ENCODE assay signal across 19 cellular contexts in genomic region chr6:112015725-112016124, GRCh38. TPM values are rescaled to one million over a fixed set of nuclear protein-coding genes. Genes with fewer than 3 reads are reported as not detected.
DNase-seq lines count a peak whose midpoint lies in the region; ATAC-seq, FAIRE-seq and TF ChIP-seq lines count a peak whose summit lies in the region.
"Had no signal": no experiment of that assay in that cellular context is flagged by ENCODE, and none has a peak within 500 bp of the region (broad histone marks: within the 10 kb centered on the region; RNA-seq: fewer than 3 reads in every experiment).

No MANE protein-coding gene starts in this region.

- no peaks in the 10 kb centered on the region for H3K36me3 Mint-ChIP-seq in activated naive CD4-positive, alpha-beta T cell treated with anti-CD3 and anti-CD28 coated beads for 36 hours (ENCODE audit: low read depth)
- H3K36me3 Mint-ChIP-seq: stimulated activated memory B cell treated with anti-CD40 and anti-IgM and Interleukin-4, amounts not matched to agents 10 μg/mL and 1 μg/mL and 100 μg/mL, for 72 hours had no signal

- no peaks in the 10 kb centered on the region for H3K9me3 Mint-ChIP-seq in activated naive CD4-positive, alpha-beta T cell treated with anti-CD3 and anti-CD28 coated beads for 36 hours
- H3K9me3 Mint-ChIP-seq: stimulated activated memory B cell treated with anti-CD40 and anti-IgM and Interleukin-4, amounts not matched to agents 10 μg/mL and 1 μg/mL and 100 μg/mL, for 72 hours had no signal

- H3K4me1 ChIP-seq in esophagus muscularis mucosa: peaks cover 28 to 53% (median 47%) of the 10 kb centered on the region in 4 donors
- peaks cover 6% of the 10 kb centered on the region for H3K4me1 ChIP-seq in effector memory CD4-positive, alpha-beta T cell (ENCODE audit: control insufficient read depth, insufficient read depth, low read length, poor library complexity, severe bottlenecking)
- H3K4me1 ChIP-seq: colonic mucosa had no signal

- no peaks in the 10 kb centered on the region for H3K27me3 Mint-ChIP-seq in activated naive CD4-positive, alpha-beta T cell treated with anti-CD3 and anti-CD28 coated beads for 36 hours (ENCODE audit: low read depth)
- H3K27me3 Mint-ChIP-seq: stimulated activated memory B cell treated with anti-CD40 and anti-IgM and Interleukin-4, amounts not matched to agents 10 μg/mL and 1 μg/mL and 100 μg/mL, for 72 hours had no signal

- ATAC-seq in stimulated activated naive CD8-positive, alpha-beta T cell treated with anti-CD3 and anti-CD28 coated beads, Interleukin-15, Interleukin-2, amounts not matched to agents 100 U/mL and 50 U/mL, for 24 hours: peak; percentile 0

- H3K27ac ChIP-seq in esophagus muscularis mucosa (replicated peaks in 1 of 4): peak overlapping the region in 3 of 4 donors; percentile 15 to 35 (median 22)
- H3K27ac ChIP-seq in effector memory CD4-positive, alpha-beta T cell (ENCODE audit: insufficient read depth, low read length, poor library complexity, severe bottlenecking): no peak overlapping the region
- H3K27ac ChIP-seq: colonic mucosa had no signal

- DNase-seq in activated naive CD4-positive, alpha-beta T cell treated with anti-CD3 and anti-CD28 coated beads for 36 hours: no peak
- no peak for DNase-seq in activated naive CD4-positive, alpha-beta T cell (lab: John Stamatoyannopoulos, UW)
- DNase-seq in M059J (ENCODE audit: low read depth) (peak; percentile 56), esophagus muscularis mucosa (ENCODE audit: extremely low spot score) (no peak), H54 (ENCODE audit: insufficient read length, low spot score) (no peak), NOMO-1 (lab: John Stamatoyannopoulos, UW; ENCODE audit: unreplicated experiment in 2 of 2) (no peak)
- DNase-seq in stimulated activated naive CD8-positive, alpha-beta T cell treated with anti-CD3 and anti-CD28 coated beads, Interleukin-15, Interleukin-2, amounts not matched to agents 100 U/mL and 50 U/mL, for 24 hours: no peak
- no peak for DNase-seq in effector memory CD4-positive, alpha-beta T cell
- DNase-seq: activated effector memory CD4-positive, alpha-beta T cell treated with Interleukin-2 at 50 U/mL for 16 hours; colonic mucosa; foreskin fibroblast; MM.1S; NCI-H1694; NCI-H446 treated with DMSO at 0.1 percent for 48 hours; transverse colon had no signal

- no peaks in the 10 kb centered on the region for H3K27me3 ChIP-seq in esophagus muscularis mucosa
- H3K27me3 ChIP-seq in effector memory CD4-positive, alpha-beta T cell (replicated peaks; ENCODE audit: control insufficient read depth, insufficient read depth, low read length, poor library complexity, severe bottlenecking): no peaks in the 10 kb centered on the region
- H3K27me3 ChIP-seq: colonic mucosa, transverse colon had no signal

- H3K4me1 Mint-ChIP-seq in activated naive CD4-positive, alpha-beta T cell treated with anti-CD3 and anti-CD28 coated beads for 36 hours (ENCODE audit: low read depth): peaks cover 66% of the 10 kb centered on the region

- H3K4me3 Mint-ChIP-seq in activated naive CD4-positive, alpha-beta T cell treated with anti-CD3 and anti-CD28 coated beads for 36 hours: no peak overlapping the region
- H3K4me3 Mint-ChIP-seq: stimulated activated memory B cell treated with anti-CD40 and anti-IgM and Interleukin-4, amounts not matched to agents 10 μg/mL and 1 μg/mL and 100 μg/mL, for 72 hours had no signal

- no peaks in the 10 kb centered on the region for H3K36me3 ChIP-seq in esophagus muscularis mucosa
- no peaks in the 10 kb centered on the region for H3K36me3 ChIP-seq in effector memory CD4-positive, alpha-beta T cell (ENCODE audit: control insufficient read depth, insufficient read depth, low read length)
- H3K36me3 ChIP-seq: colonic mucosa, transverse colon had no signal

- peak overlapping the region; percentile 80 for H3K27ac Mint-ChIP-seq in activated naive CD4-positive, alpha-beta T cell treated with anti-CD3 and anti-CD28 coated beads for 36 hours
- H3K27ac Mint-ChIP-seq: stimulated activated memory B cell treated with anti-CD40 and anti-IgM and Interleukin-4, amounts not matched to agents 10 μg/mL and 1 μg/mL and 100 μg/mL, for 72 hours had no signal

- no peak for FAIRE-seq in H54 (lab: Jason Lieb, UNC)

- intact Hi-C loops in activated naive CD4-positive, alpha-beta T cell treated with anti-CD3 and anti-CD28 coated beads for 36 hours (cut with micrococcal nuclease): loop anchor here (1.0 to 5.0 kb wide), 5 partner anchors 13 to 531 kb away; partner anchors contain the start of genes FAM229B, TRAF3IP2 and TUBE1
- intact Hi-C loops in esophagus muscularis mucosa (cut with DNase I): no loop called here

- no peak overlapping the region for H3K4me3 ChIP-seq in esophagus muscularis mucosa
- H3K4me3 ChIP-seq in effector memory CD4-positive, alpha-beta T cell (ENCODE audit: insufficient read depth, low read depth, low read length, poor library complexity, severe bottlenecking): no peak overlapping the region
- H3K4me3 ChIP-seq: colonic mucosa, transverse colon had no signal

- TF ChIP-seq EP300 in esophagus muscularis mucosa (IDR thresholded peaks at IDR 0.05): no peak

- H3K9me3 ChIP-seq in esophagus muscularis mucosa: no peaks in the 10 kb centered on the region
- H3K9me3 ChIP-seq in effector memory CD4-positive, alpha-beta T cell (ENCODE audit: control insufficient read depth, low read length): no peaks in the 10 kb centered on the region
- H3K9me3 ChIP-seq: colonic mucosa, transverse colon had no signal

- TF ChIP-seq POLR2A in esophagus muscularis mucosa (IDR thresholded peaks at IDR 0.05; ENCODE audit: low read depth) (no peak), H54 (IDR thresholded peaks at IDR 0.05; ENCODE audit: low read depth, low read length) (no peak)

- CTCF ChIA-PET in activated naive CD4-positive, alpha-beta T cell treated with anti-CD3 and anti-CD28 coated beads for 36 hours (lab: Charles Lee): interaction anchor here (0.6 to 17.4 kb wide), 9 partner anchors 12 to 252 kb away, joined by 3 to 310 read pairs (median 5); no protein-coding TSS in a partner anchor

- 98% methylated on average over 5 of the region's 5 CpGs for WGBS in esophagus muscularis mucosa

- TF ChIP-seq CTCF in esophagus muscularis mucosa (IDR thresholded peaks at IDR 0.05): no peak

RNA-seq across cellular contexts. Expression of gene CCN6, which starts 38.2 kb away (rescaled TPM):
- total RNA-seq in activated naive CD4-positive, alpha-beta T cell treated with anti-CD3 and anti-CD28 coated beads for 36 hours: under 1 TPM in 1 of 2 experiments, not detected in 1; 0.21 TPM
- not detected in 2 replicates for total RNA-seq in M059J (2014; rRNA removed; shearing (Covaris generic))
- not detected for total RNA-seq in esophagus muscularis mucosa
- total RNA-seq: astrocyte, colonic mucosa, H4, mononuclear cell, transverse colon had no signal
